22 cellular contexts compared by ENCODE assay signal in genomic region chr7:71477441-71477840, GRCh38.
"Had no signal": no experiment of that assay in that cellular context is flagged by ENCODE, and none has a peak within 500 bp of the region (broad histone marks: within the 10 kb centered on the region; RNA-seq: fewer than 3 reads in every experiment).

No MANE protein-coding gene starts in this region.

- H3K9ac ChIP-seq: neural progenitor cell had no signal

- FAIRE-seq: pancreas, small intestine had no signal

- H3K36me3 ChIP-seq: esophagus squamous epithelium, gastroesophageal sphincter, neural progenitor cell, pancreas, suprapubic skin, upper lobe of left lung, uterus had no signal

- H3K27me3 ChIP-seq: esophagus squamous epithelium, gastroesophageal sphincter, neural progenitor cell, pancreas, suprapubic skin, tibial artery, upper lobe of left lung, uterus had no signal

- ATAC-seq: gastroesophageal sphincter; left lobe of liver; natural killer cell treated with Interleukin-12 subunit alpha and Interleukin-12 subunit beta and Interleukin-15 and Interleukin-18, amount 100 ng/mL, for 72 hours; pancreas; right cardiac atrium; stimulated activated effector memory CD8-positive, alpha-beta T cell treated with anti-CD3 and anti-CD28 coated beads, Interleukin-12 subunit alpha, Interleukin-12 subunit beta, amount 100 ng/mL, for 72 hours; stimulated activated naive CD8-positive, alpha-beta T cell treated with anti-CD3 and anti-CD28 coated beads, Interleukin-15, Interleukin-2, amounts not matched to agents 100 U/mL and 50 U/mL, for 24 hours had no signal

- H2AFZ ChIP-seq: neural progenitor cell had no signal

- H3K9me3 ChIP-seq: esophagus squamous epithelium, pancreas, uterus had no signal

- H3K4me1 ChIP-seq: pancreas, suprapubic skin, uterus had no signal

- DNase-seq: dermis blood vessel endothelial cell; esophagus squamous epithelium; glutamatergic neuron; islet precursor cell; mammary epithelial cell; nucleus accumbens; pancreas; right cardiac atrium; small intestine; stimulated activated CD4-positive, alpha-beta T cell treated with anti-CD3 and anti-CD28 coated beads, Interleukin-12 subunit alpha, Interleukin-12 subunit beta, amount 100 ng/mL, for 4 hours; stimulated activated CD4-positive, alpha-beta T cell treated with anti-CD3 and anti-CD28 coated beads, Interleukin-2, amount 100 ng/mL, for 48 hours; stimulated activated CD8-positive, alpha-beta memory T cell treated with anti-CD3 and anti-CD28 coated beads, Interleukin-4, amount 100 ng/mL, for 48 hours; stimulated activated naive CD8-positive, alpha-beta T cell treated with anti-CD3 and anti-CD28 coated beads, Interleukin-15, Interleukin-2, amounts not matched to agents 100 U/mL and 50 U/mL, for 24 hours; tibial artery; upper lobe of left lung; uterus had no signal

- H3K4me3 ChIP-seq: esophagus squamous epithelium, gastroesophageal sphincter, neural progenitor cell, pancreas, suprapubic skin, tibial artery, upper lobe of left lung, uterus had no signal

- H3K27ac ChIP-seq: esophagus squamous epithelium, gastroesophageal sphincter, neural progenitor cell, pancreas, suprapubic skin, tibial artery, upper lobe of left lung, uterus had no signal

- H3K4me2 ChIP-seq: neural progenitor cell had no signal
